1 cellular context compared by ENCODE assay signal in genomic region chr20:57573893-57574292, GRCh38.
TF ChIP-seq lines count a peak whose summit lies in the region.

No MANE protein-coding gene starts in this region.

TF ChIP-seq in A549, 52 proteins besides CTCF, POLR2A, EP300 and RAD21 (continued from another document):
- TF ChIP-seq ATOH8 (CRISPR knock-in tag; IDR thresholded peaks at IDR 0.05; ENCODE audit: low read depth) (no peak), HOXA7 (CRISPR knock-in tag; IDR thresholded peaks at IDR 0.05) (no peak), CHD2 (IDR thresholded peaks at IDR 0.05; ENCODE audit: low read length, partially characterized antibody) (no peak), RFX5 (IDR thresholded peaks at IDR 0.05) (no peak)
